ENCODE assay signal across 22 cellular contexts in genomic region chr4:141301216-141301615, GRCh38.
"Had no signal": no experiment of that assay in that cellular context is flagged by ENCODE, and none has a peak within 500 bp of the region (broad histone marks: within the 10 kb centered on the region; RNA-seq: fewer than 3 reads in every experiment).

No MANE protein-coding gene starts in this region.

- ATAC-seq: esophagus mucosa; gastroesophageal sphincter; left colon; mucosa of descending colon; sciatic nerve; stimulated activated naive B cell treated with anti-CD40 and anti-IgM and Interleukin-4, amounts not matched to agents 10 μg/mL and 1 μg/mL and 100 μg/mL, for 72 hours had no signal

- H3K4me1 ChIP-seq: gastroesophageal sphincter, parathyroid adenoma, prostate gland, stomach, transverse colon had no signal

- H3K79me2 ChIP-seq: hepatocyte, parathyroid adenoma had no signal

- H3K36me3 ChIP-seq: gastroesophageal sphincter, prostate gland, stomach, thoracic aorta, transverse colon had no signal

- H3K27me3 ChIP-seq: gastroesophageal sphincter, hepatocyte, stomach, transverse colon had no signal

- H3K9ac ChIP-seq: parathyroid adenoma had no signal

- DNase-seq: effector memory CD4-positive, alpha-beta T cell; foreskin fibroblast; glutamatergic neuron; kidney; left colon; mucosa of descending colon; naive B cell; nephron progenitor cell; stimulated activated CD4-positive, alpha-beta T cell treated with anti-CD3 and anti-CD28 coated beads, Interleukin-2, amount 100 ng/mL, for 24 hours; stimulated activated CD4-positive, alpha-beta T cell treated with anti-CD3 and anti-CD28 coated beads, Interleukin-4, amount 100 ng/mL, for 4 hours; stimulated activated naive B cell treated with anti-CD40 and anti-IgM and Interleukin-4, amounts not matched to agents 10 μg/mL and 1 μg/mL and 100 μg/mL, for 72 hours; stomach; substantia nigra; transverse colon had no signal

- H3K4me3 ChIP-seq: gastroesophageal sphincter, hepatocyte, mucosa of descending colon, prostate gland, skin epidermis, stomach, thoracic aorta, transverse colon had no signal

- H3K4me2 ChIP-seq: hepatocyte had no signal

- H3K27ac ChIP-seq: gastroesophageal sphincter, hepatocyte, parathyroid adenoma, prostate gland, skin epidermis, stomach, thoracic aorta, transverse colon had no signal

- H3K9me3 ChIP-seq: gastroesophageal sphincter, mucosa of descending colon, prostate gland, stomach, thoracic aorta, transverse colon had no signal

- H2AFZ ChIP-seq: hepatocyte, parathyroid adenoma had no signal
